Comparison of ENCODE assay signal across 18 cellular contexts in genomic region chr2:42321452-42322064, GRCh38. TPM values are rescaled to one million over a fixed set of nuclear protein-coding genes. Genes with fewer than 3 reads are reported as not detected.
DNase-seq lines count a peak whose midpoint lies in the region; ATAC-seq, FAIRE-seq and TF ChIP-seq lines count a peak whose summit lies in the region.
"Had no signal": no experiment of that assay in that cellular context is flagged by ENCODE, and none has a peak within 500 bp of the region (broad histone marks: within the 10 kb centered on the region; RNA-seq: fewer than 3 reads in every experiment).

No MANE protein-coding gene starts in this region.

- no peaks in the 10 kb centered on the region for H3K9me3 Mint-ChIP-seq in central memory CD8-positive, alpha-beta T cell
- H3K9me3 Mint-ChIP-seq: H9 had no signal

- H3K36me3 ChIP-seq in HepG2 (replicated peaks in 1 of 2; ENCODE audit: control insufficient read depth in 1 of 2, insufficient read depth in 2 of 2, low read length in 2 of 2) (peaks cover 32 to 90% of the 10 kb centered on the region in 2 experiments), right lobe of liver (peaks cover 0 to 20% (median 3%) of the 10 kb centered on the region in 4 donors), Peyer's patch (peaks cover 0 to 25% (median 0%) of the 10 kb centered on the region in 3 donors), spleen (peaks cover 0 to 100% (median 59%) of the 10 kb centered on the region in 6 donors)

- peaks cover 3% of the 10 kb centered on the region for H3K79me2 ChIP-seq in HepG2 (ENCODE audit: insufficient read depth, low read length)

- no peaks in the 10 kb centered on the region for H3K27me3 Mint-ChIP-seq in T-helper 17 cell
- H3K27me3 Mint-ChIP-seq in central memory CD8-positive, alpha-beta T cell, result no peaks in the 10 kb centered on the region

- H3K4me3 Mint-ChIP-seq in T-helper 17 cell, result peak overlapping the region; percentile 12
- no peak overlapping the region for H3K4me3 Mint-ChIP-seq in central memory CD8-positive, alpha-beta T cell
- H3K4me3 Mint-ChIP-seq: H9 had no signal

- POLR2A ChIA-PET in HepG2 (lab: Yijun Ruan, JAX), result no interaction called here

- intact Hi-C loops in HepG2 (cut with micrococcal nuclease; ENCODE audit: unreplicated experiment) (no loop called here), right lobe of liver (cut with DNase I) (no loop called here), spleen (cut with DNase I; ENCODE audit: low total_unique reads) (loop anchor here (10.0 kb wide), 1 partner anchor 227 kb away; no protein-coding TSS in a partner anchor)

- CTCF ChIA-PET in HepG2 (lab: Yijun Ruan, JAX; ENCODE audit: low intra/inter-chr PET ratio, low total read pairs), result no interaction called here

- FAIRE-seq in HepG2 (lab: Jason Lieb, UNC), result no peak
- FAIRE-seq: GM12878 had no signal

- H3K9me3 ChIP-seq in HepG2 (ENCODE audit: low read length) (no peaks in the 10 kb centered on the region), right lobe of liver (no peaks in the 10 kb centered on the region), T-helper 17 cell (ENCODE audit: control insufficient read depth, low read length, poor library complexity, severe bottlenecking) (no peaks in the 10 kb centered on the region), Peyer's patch (no peaks in the 10 kb centered on the region), spleen (no peaks in the 10 kb centered on the region)
- H3K9me3 ChIP-seq: BLaER1 treated with 17β-estradiol and CSF1 and Interleukin-3, amounts not matched to agents 10 nM and 100 nM had no signal

- H3K9ac ChIP-seq in HepG2 (ENCODE audit: insufficient read depth, low read depth, low read length), result no peak overlapping the region
- H3K9ac ChIP-seq: BLaER1 treated with 17β-estradiol and CSF1 and Interleukin-3, amounts not matched to agents 10 nM and 100 nM; KMS-11 had no signal

- H3K27ac ChIP-seq in HepG2 (ENCODE audit: extremely low read length, insufficient read depth, low read length) (no peak overlapping the region), right lobe of liver (no peak overlapping the region), Peyer's patch (no peak overlapping the region), spleen (peak overlapping the region in 1 of 8 donors; percentile 25)
- H3K27ac ChIP-seq: BLaER1 treated with 17β-estradiol and CSF1 and Interleukin-3, amounts not matched to agents 10 nM and 100 nM; KMS-11 had no signal

- no peak for DNase-seq in HepG2 (ENCODE audit: low spot score)
- DNase-seq in right lobe of liver, result no peak
- DNase-seq in T-helper 17 cell, result no peak
- no peak for DNase-seq in central memory CD8-positive, alpha-beta T cell (ENCODE audit: low spot score in 2 of 2)
- DNase-seq in Peyer's patch, result no peak
- no peak for DNase-seq in spleen
- no peak for DNase-seq in A172 (ENCODE audit: low spot score)
- DNase-seq: Calu3, DMS79, H9, NCI-H1092, NCI-H1694, NCI-H2107, NCI-H345, NCI-H526 treated with DMSO at 0.1 percent for 48 hours had no signal

- H3K4me1 Mint-ChIP-seq in T-helper 17 cell, result peaks cover 27% of the 10 kb centered on the region
- H3K4me1 Mint-ChIP-seq in central memory CD8-positive, alpha-beta T cell, result peaks cover 10% of the 10 kb centered on the region
- H3K4me1 Mint-ChIP-seq: H9 had no signal

- H3K4me1 ChIP-seq in HepG2 (ENCODE audit: insufficient read depth, low read length), result peaks cover 42% of the 10 kb centered on the region
- peaks cover 0 to 3% (median 0%) of the 10 kb centered on the region in 4 donors for H3K4me1 ChIP-seq in right lobe of liver
- H3K4me1 ChIP-seq in Peyer's patch, result no peaks in the 10 kb centered on the region
- peaks cover 0 to 13% (median 0%) of the 10 kb centered on the region in 6 donors for H3K4me1 ChIP-seq in spleen

- TF ChIP-seq CTCF in HepG2 (CRISPR knock-in tag; IDR thresholded peaks at IDR 0.05) (no peak), right lobe of liver (IDR thresholded peaks at IDR 0.05) (no peak), Peyer's patch (IDR thresholded peaks at IDR 0.05) (no peak), spleen (IDR thresholded peaks at IDR 0.05 in 8 of 11, conservative IDR thresholded peaks at IDR 0.05 in 3 of 11) (no peak)

- TF ChIP-seq EP300 in HepG2 (IDR thresholded peaks at IDR 0.05; ENCODE audit: low read depth in 2 of 2, low read length in 2 of 2) (no peak), HepG2 (CRISPR knock-in tag; IDR thresholded peaks at IDR 0.05; ENCODE audit: borderline replicate concordance) (no peak)

- BruUV-seq in HepG2 (replicated peaks; lab: Mats Ljungman, UMichigan), result no TSS peak

- H4K20me1 ChIP-seq in HepG2 (ENCODE audit: insufficient read depth, low read length), result peaks cover 44% of the 10 kb centered on the region
- H4K20me1 ChIP-seq: BLaER1 treated with 17β-estradiol and CSF1 and Interleukin-3, amounts not matched to agents 10 nM and 100 nM had no signal

- WGBS in HepG2 (ENCODE audit: low lambda C conversion rate), result 100% methylated on average over 2 of the region's 2 CpGs
- 54% methylated on average over 2 of the region's 2 CpGs for WGBS in right lobe of liver (ENCODE audit: insufficient coverage, low coverage, low lambda C conversion rate, missing lambda C conversion rate)
- 61 to 86% (median 85%) methylated on average over 2 of the region's 2 CpGs for WGBS in spleen, 5 donors

- TF ChIP-seq POLR2A in HepG2 (IDR thresholded peaks at IDR 0.05; ENCODE audit: insufficient read depth in 1 of 2, low read depth in 2 of 2, low read length in 2 of 2) (no peak), right lobe of liver (IDR thresholded peaks at IDR 0.05) (no peak), Peyer's patch (IDR thresholded peaks at IDR 0.05) (no peak), spleen (IDR thresholded peaks at IDR 0.05) (no peak)

- TF ChIP-seq RAD21 in HepG2 (CRISPR knock-in tag; IDR thresholded peaks at IDR 0.05), result no peak

- H3K27me3 ChIP-seq in HepG2 (ENCODE audit: control insufficient read depth in 1 of 2, insufficient read depth in 2 of 2, low read length in 2 of 2), result no peaks in the 10 kb centered on the region
- H3K27me3 ChIP-seq in right lobe of liver, result no peaks in the 10 kb centered on the region
- no peaks in the 10 kb centered on the region for H3K27me3 ChIP-seq in Peyer's patch
- H3K27me3 ChIP-seq in spleen (replicated peaks in 1 of 7), result no peaks in the 10 kb centered on the region
- H3K27me3 ChIP-seq: BLaER1 treated with 17β-estradiol and CSF1 and Interleukin-3, amounts not matched to agents 10 nM and 100 nM had no signal

- peak overlapping the region; percentile 85 for H3K27ac Mint-ChIP-seq in T-helper 17 cell
- peak overlapping the region; percentile 62 for H3K27ac Mint-ChIP-seq in central memory CD8-positive, alpha-beta T cell (ENCODE audit: low read depth)
- H3K27ac Mint-ChIP-seq: H9 had no signal

- peaks cover 5% of the 10 kb centered on the region for H3K36me3 Mint-ChIP-seq in T-helper 17 cell (ENCODE audit: low read depth)
- H3K36me3 Mint-ChIP-seq in central memory CD8-positive, alpha-beta T cell (ENCODE audit: insufficient read depth), result peaks cover 40% of the 10 kb centered on the region

- in situ Hi-C loops in HepG2 (cut with HindIII; ENCODE audit: extremely low pct_ligation_motif_present, low pct_unique_long_range_greater_than_20kb), result no loop called here

- H3K4me3 ChIP-seq in HepG2 (replicated peaks in 1 of 3; ENCODE audit: insufficient read depth in 1 of 3, low read depth in 2 of 3, low read length in 3 of 3), result no peak overlapping the region
- H3K4me3 ChIP-seq in right lobe of liver, result no peak overlapping the region
- H3K4me3 ChIP-seq in Peyer's patch, result no peak overlapping the region
- no peak overlapping the region for H3K4me3 ChIP-seq in spleen
- H3K4me3 ChIP-seq: BLaER1 treated with 17β-estradiol and CSF1 and Interleukin-3, amounts not matched to agents 10 nM and 100 nM; GM12878 had no signal

- no peak overlapping the region for H2AFZ ChIP-seq in HepG2 (ENCODE audit: low read length)

- H3K4me2 ChIP-seq in HepG2 (ENCODE audit: low read depth, low read length), result no peak overlapping the region
- H3K4me2 ChIP-seq: BLaER1 treated with 17β-estradiol and CSF1 and Interleukin-3, amounts not matched to agents 10 nM and 100 nM; KMS-11 had no signal

- ATAC-seq in HepG2 (peak; percentile 1; the same call in 1 of the 3 replicates), right lobe of liver (no peak), T-helper 17 cell (peak; percentile 48)
- no peak for ATAC-seq in central memory CD8-positive, alpha-beta T cell (replicated peaks; ENCODE audit: extremely low read depth, poor library complexity, severe bottlenecking)
- ATAC-seq: GM12878 had no signal

TF ChIP-seq in HepG2, 621 proteins besides CTCF, POLR2A, EP300 and RAD21 (continues in another document):
- TF ChIP-seq ZNF331 (CRISPR knock-in tag; IDR thresholded peaks at IDR 0.05) (no peak), ISX (CRISPR knock-in tag; conservative IDR thresholded peaks at IDR 0.05) (no peak)

RNA-seq across cellular contexts. Expression of gene COX7A2L, which starts 39.5 kb away (rescaled TPM):
- total RNA-seq in HepG2 (2016; rRNA removed; fragmentation: Illumina TruSeq; extraction: Trizol) (201 and 272 TPM in 2 replicates), right lobe of liver (10 to 100 TPM; 37.5 to 97.0 (median 57.6) TPM), T-helper 17 cell (10 to 100 TPM; 50.9 to 55.3 TPM), Peyer's patch (100 to 1,000 TPM in 2 of 4 donors, 10 to 100 TPM in 2; 77.3 to 143 (median 101) TPM), spleen (100 to 1,000 TPM in 3 of 7 donors, 10 to 100 TPM in 4; 63.3 to 118 (median 74.0) TPM)
- 111 and 117 TPM in 2 replicates for total RNA-seq in HepG2 (2016; cell fraction: cytosol; rRNA removed; fragmentation: Illumina TruSeq; extraction: Trizol; ENCODE audit: low read depth)
- total RNA-seq in HepG2 (2016; cell fraction: insoluble cytoplasmic fraction; rRNA removed; fragmentation: Illumina TruSeq; extraction: Trizol), result 197 and 297 TPM in 2 replicates
- 232 and 238 TPM in 2 replicates for total RNA-seq in HepG2 (2016; cell fraction: membrane; rRNA removed; fragmentation: Illumina TruSeq; extraction: Trizol)
- total RNA-seq in HepG2 (2016; cell fraction: nucleus; rRNA removed; fragmentation: Illumina TruSeq; extraction: Trizol), result 71.7 and 82.5 TPM in 2 replicates
- polyA plus RNA-seq in HepG2 (2011; rRNA removed) (122 and 155 TPM in 2 replicates), spleen (100 to 1,000 TPM in 2 of 3 donors, 10 to 100 TPM in 1; 98.3 to 144 (median 118) TPM)
- polyA plus RNA-seq in HepG2 (2011; cell fraction: cytosol; rRNA removed), result 137 and 167 TPM in 2 replicates
- polyA plus RNA-seq in HepG2 (2011; cell fraction: nucleus; rRNA removed), result 30.5 and 38.2 TPM in 2 replicates
- 187 and 191 TPM in 2 replicates for polyA plus RNA-seq in HepG2 (2012)
- polyA plus RNA-seq in HepG2 (2016; cell fraction: cytosol; fragmentation: Illumina TruSeq; extraction: Trizol; ENCODE audit: low read depth), result 119 TPM in 2 replicates
- 279 and 314 TPM in 2 replicates for polyA plus RNA-seq in HepG2 (2016; cell fraction: insoluble cytoplasmic fraction; fragmentation: Illumina TruSeq; extraction: Trizol; ENCODE audit: low read depth)
- polyA plus RNA-seq in HepG2 (2016; cell fraction: membrane; fragmentation: Illumina TruSeq; extraction: Trizol; ENCODE audit: low read depth), result 211 and 215 TPM in 2 replicates
- polyA plus RNA-seq in HepG2 (2016; cell fraction: nucleus; fragmentation: Illumina TruSeq; extraction: Trizol; ENCODE audit: insufficient read depth, low read depth), result 118 and 123 TPM in 2 replicates
- polyA minus RNA-seq in HepG2 (2011; rRNA and poly(A)+ RNA removed; ENCODE audit: low replicate concordance), result 66.1 and 73.1 TPM in 2 replicates
- 41.1 and 44.7 TPM in 2 replicates for polyA minus RNA-seq in HepG2 (2011; cell fraction: cytosol; rRNA and poly(A)+ RNA removed)
- 22.7 and 28.1 TPM in 2 replicates for polyA minus RNA-seq in HepG2 (2011; cell fraction: nucleus; rRNA and poly(A)+ RNA removed)
- total RNA-seq in A172 (2014; rRNA removed; shearing (Covaris generic)), result 315 and 320 TPM in 2 replicates

Comparison
In these comparisons a context has a peak if more than half of its experiments do, and no peak if none do; other contexts are left out.
1. ATAC-seq: peak in HepG2 (single experiment) and T-helper 17 cell (single experiment); none in right lobe of liver (0 of 4) and central memory CD8-positive, alpha-beta T cell (single experiment).